ENCODE assay signal across 21 cellular contexts in genomic region chr6:125190667-125191066, GRCh38. TPM values are rescaled to one million over a fixed set of nuclear protein-coding genes. Genes with fewer than 3 reads are reported as not detected.
DNase-seq lines count a peak whose midpoint lies in the region; ATAC-seq and TF ChIP-seq lines count a peak whose summit lies in the region.
"Had no signal": no experiment of that assay in that cellular context is flagged by ENCODE, and none has a peak within 500 bp of the region (broad histone marks: within the 10 kb centered on the region; RNA-seq: fewer than 3 reads in every experiment).

No MANE protein-coding gene starts in this region.

- POLR2A ChIA-PET in WTC11 (lab: Charles Lee) = no interaction called here

- WGBS in esophagus squamous epithelium, 2 donors = 95 to 98% methylated on average over 4 of the region's 4 CpGs
- WGBS in psoas muscle, 3 donors = 89 to 95% (median 92%) methylated on average over 4 of the region's 4 CpGs
- 96 to 99% (median 97%) methylated on average over 4 of the region's 4 CpGs for WGBS in ovary, 3 donors

- H3K36me3 ChIP-seq in GM23338 (ENCODE audit: insufficient read depth) (no peaks in the 10 kb centered on the region), esophagus squamous epithelium (no peaks in the 10 kb centered on the region), psoas muscle (ENCODE audit: insufficient read depth in 1 of 2, low read depth in 1 of 2) (no peaks in the 10 kb centered on the region), ovary (no peaks in the 10 kb centered on the region)

- H3K9me3 Mint-ChIP-seq in GM23338 (no peaks in the 10 kb centered on the region), WTC11 (no peaks in the 10 kb centered on the region), HFFc6 (no peaks in the 10 kb centered on the region)
- H3K9me3 Mint-ChIP-seq: CD8-positive, alpha-beta memory T cell; IgD-negative memory B cell had no signal

- CTCF ChIA-PET in WTC11 (lab: Charles Lee) = no interaction called here

- TF ChIP-seq EP300 in ovary (IDR thresholded peaks at IDR 0.05) = no peak

- TF ChIP-seq CTCF in GM23338 (conservative IDR thresholded peaks at IDR 0.05; ENCODE audit: low read depth in 2 of 2) = no peak
- no peak for TF ChIP-seq CTCF in WTC11 (IDR thresholded peaks at IDR 0.05)
- no peak for TF ChIP-seq CTCF in esophagus squamous epithelium (IDR thresholded peaks at IDR 0.05)
- TF ChIP-seq CTCF in psoas muscle (IDR thresholded peaks at IDR 0.05) = no peak
- no peak for TF ChIP-seq CTCF in foreskin fibroblast (IDR thresholded peaks at IDR 0.05; ENCODE audit: low read depth, low read length)
- TF ChIP-seq CTCF in ovary (IDR thresholded peaks at IDR 0.05) = no peak
- TF ChIP-seq CTCF in HFFc6 (IDR thresholded peaks at IDR 0.05) = no peak

- H3K4me1 ChIP-seq in GM23338 (ENCODE audit: insufficient read depth) (no peaks in the 10 kb centered on the region; the same call in 1 of the 2 replicates), esophagus squamous epithelium (peaks cover 30 to 79% (median 43%) of the 10 kb centered on the region in 3 donors), psoas muscle (peaks cover 70% of the 10 kb centered on the region), ovary (ENCODE audit: insufficient read depth) (peaks cover under 1% of the 10 kb centered on the region)

- no peak overlapping the region for H3K4me3 ChIP-seq in GM23338
- H3K4me3 ChIP-seq in esophagus squamous epithelium = no peak overlapping the region
- no peak overlapping the region for H3K4me3 ChIP-seq in psoas muscle
- no peak overlapping the region for H3K4me3 ChIP-seq in foreskin fibroblast (ENCODE audit: low read depth in 1 of 2, low read length in 2 of 2)
- H3K4me3 ChIP-seq in ovary = no peak overlapping the region

- H3K4me2 ChIP-seq in GM23338 = no peak overlapping the region

- DNase-seq in GM23338 (ENCODE audit: low spot score) (peak; percentile 34), WTC11 (ENCODE audit: low spot score) (peak; percentile 50), esophagus squamous epithelium (lab: John Stamatoyannopoulos, UW) (no peak), psoas muscle (no peak), foreskin fibroblast (no peak), erythroblast (lab: John Stamatoyannopoulos, UW) (no peak), ovary (no peak), HFFc6 (no peak)
- DNase-seq: AML-193; CD8-positive, alpha-beta memory T cell; GOT3; MV-4-11; NCI-H1105 treated with DMSO at 0.1 percent for 48 hours; NCI-H187 treated with DMSO at 0.1 percent for 48 hours; NCI-H510A treated with DMSO at 0.1 percent for 48 hours; NCI-H774; NK-92 treated with Interleukin-12 subunit alpha and Interleukin-12 subunit beta, amount 100 ng/mL, for 24 hours; SHP77 treated with DMSO at 0.1 percent for 48 hours had no signal

- no peak for TF ChIP-seq POLR2A in esophagus squamous epithelium (IDR thresholded peaks at IDR 0.05)
- no peak for TF ChIP-seq POLR2A in erythroblast (IDR thresholded peaks at IDR 0.05; ENCODE audit: low read length)
- no peak for TF ChIP-seq POLR2A in ovary (IDR thresholded peaks at IDR 0.05)

- H3K27ac ChIP-seq in GM23338 (ENCODE audit: low read depth) = no peak overlapping the region
- H3K27ac ChIP-seq in esophagus squamous epithelium = peak overlapping the region in 3 of 4 donors; percentile 25 to 87 (median 85)
- peak overlapping the region; percentile 89 for H3K27ac ChIP-seq in psoas muscle
- no peak overlapping the region for H3K27ac ChIP-seq in ovary
- H3K27ac ChIP-seq: C4-2B, RWPE1 had no signal

- no peaks in the 10 kb centered on the region for H4K20me1 ChIP-seq in GM23338 (replicated peaks; ENCODE audit: insufficient read depth)

- no peaks in the 10 kb centered on the region for H3K9me3 ChIP-seq in esophagus squamous epithelium
- no peaks in the 10 kb centered on the region for H3K9me3 ChIP-seq in psoas muscle
- H3K9me3 ChIP-seq in ovary = no peaks in the 10 kb centered on the region

- no peaks in the 10 kb centered on the region for H3K79me2 ChIP-seq in GM23338 (replicated peaks; ENCODE audit: insufficient read depth)

- no peak overlapping the region for H2AFZ ChIP-seq in GM23338

- H3K36me3 Mint-ChIP-seq in GM23338 (ENCODE audit: low read depth) = no peaks in the 10 kb centered on the region
- H3K36me3 Mint-ChIP-seq in WTC11 = no peaks in the 10 kb centered on the region
- no peaks in the 10 kb centered on the region for H3K36me3 Mint-ChIP-seq in HFFc6 (ENCODE audit: low read depth)
- H3K36me3 Mint-ChIP-seq: CD8-positive, alpha-beta memory T cell; IgD-negative memory B cell had no signal

- H3K4me1 Mint-ChIP-seq in GM23338 = peaks cover 16% of the 10 kb centered on the region
- peaks cover 19% of the 10 kb centered on the region for H3K4me1 Mint-ChIP-seq in WTC11
- peaks cover 63% of the 10 kb centered on the region for H3K4me1 Mint-ChIP-seq in HFFc6 (ENCODE audit: low read depth)

- H3K9me2 ChIP-seq in GM23338 (ENCODE audit: insufficient read depth) = no peaks in the 10 kb centered on the region

- H3K27ac Mint-ChIP-seq in GM23338 = no peak overlapping the region
- no peak overlapping the region for H3K27ac Mint-ChIP-seq in WTC11
- no peak overlapping the region for H3K27ac Mint-ChIP-seq in HFFc6
- H3K27ac Mint-ChIP-seq: CD8-positive, alpha-beta memory T cell had no signal

- H3K27me3 ChIP-seq in GM23338 (ENCODE audit: insufficient read depth) (no peaks in the 10 kb centered on the region), esophagus squamous epithelium (no peaks in the 10 kb centered on the region), psoas muscle (ENCODE audit: insufficient read depth in 3 of 3, low read length in 2 of 3) (no peaks in the 10 kb centered on the region), ovary (no peaks in the 10 kb centered on the region)

- intact Hi-C loops in esophagus squamous epithelium (cut with DNase I) (no loop called here), psoas muscle (cut with DNase I) (loop anchor here in 1 of 2 donors (5.0 kb wide), 1 partner anchor 33 kb away; no protein-coding TSS in a partner anchor), ovary (cut with DNase I) (no loop called here)

- no peaks in the 10 kb centered on the region for H3K27me3 Mint-ChIP-seq in GM23338 (ENCODE audit: insufficient read depth, low read depth, poor library complexity)
- H3K27me3 Mint-ChIP-seq in WTC11 (ENCODE audit: low read depth) = no peaks in the 10 kb centered on the region
- H3K27me3 Mint-ChIP-seq in HFFc6 (ENCODE audit: insufficient read depth) = no peaks in the 10 kb centered on the region

- peak; percentile 71 for ATAC-seq in GM23338
- peak; percentile 10; the same call in 1 of the 2 replicates for ATAC-seq in WTC11
- no peak for ATAC-seq in psoas muscle

- no peak overlapping the region for H3K4me3 Mint-ChIP-seq in GM23338
- no peak overlapping the region for H3K4me3 Mint-ChIP-seq in WTC11
- H3K4me3 Mint-ChIP-seq in HFFc6 = no peak overlapping the region
- H3K4me3 Mint-ChIP-seq: CD8-positive, alpha-beta memory T cell; IgD-negative memory B cell had no signal

- H3F3A ChIP-seq in GM23338 (replicated peaks; ENCODE audit: low read depth) = no peaks in the 10 kb centered on the region

TF ChIP-seq in GM23338, 12 proteins besides CTCF, POLR2A, EP300 and RAD21:
- no peak for TF ChIP-seq POLR2AphosphoS5 (IDR thresholded peaks at IDR 0.05; ENCODE audit: low read depth)
- TF ChIP-seq ZNF114 (CRISPR knock-in tag; IDR thresholded peaks at IDR 0.05) = no peak

TF ChIP-seq in WTC11, 78 proteins besides CTCF, POLR2A, EP300 and RAD21 (continues in another document):
- TF ChIP-seq PRRX2 (CRISPR knock-in tag; IDR thresholded peaks at IDR 0.05) (no peak), SOX15 (CRISPR knock-in tag; IDR thresholded peaks at IDR 0.05) (no peak), ZBTB21 (CRISPR knock-in tag; IDR thresholded peaks at IDR 0.05; ENCODE audit: borderline replicate concordance) (no peak), MLX (CRISPR knock-in tag; IDR thresholded peaks at IDR 0.05) (no peak), ZNF121 (CRISPR knock-in tag; IDR thresholded peaks at IDR 0.05) (no peak), ZNF138 (CRISPR knock-in tag; conservative IDR thresholded peaks at IDR 0.05) (no peak), ZNF416 (CRISPR knock-in tag; IDR thresholded peaks at IDR 0.05) (no peak), ZSCAN18 (CRISPR knock-in tag; IDR thresholded peaks at IDR 0.05) (no peak), EMX1 (CRISPR knock-in tag; IDR thresholded peaks at IDR 0.05) (no peak)
- TF ChIP-seq, protein P1, sequence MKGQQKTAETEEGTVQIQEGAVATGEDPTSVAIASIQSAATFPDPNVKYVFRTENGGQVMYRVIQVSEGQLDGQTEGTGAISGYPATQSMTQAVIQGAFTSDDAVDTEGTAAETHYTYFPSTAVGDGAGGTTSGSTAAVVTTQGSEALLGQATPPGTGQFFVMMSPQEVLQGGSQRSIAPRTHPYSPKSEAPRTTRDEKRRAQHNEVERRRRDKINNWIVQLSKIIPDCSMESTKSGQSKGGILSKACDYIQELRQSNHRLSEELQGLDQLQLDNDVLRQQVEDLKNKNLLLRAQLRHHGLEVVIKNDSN (CRISPR knock-in tag; IDR thresholded peaks at IDR 0.05) = no peak

RNA-seq across cellular contexts. Expression of gene TPD52L1, which starts 37.1 kb away (rescaled TPM):
- 13.5 and 22.8 TPM in 2 replicates for total RNA-seq in GM23338 (2014; rRNA removed; shearing (Covaris generic))
- 18.5 and 24.0 TPM in 2 replicates for polyA plus RNA-seq in GM23338 (2016; fragmentation: Nextera tagmentation; extraction: Ambion mirVana)
- total RNA-seq in WTC11 (2021) = 12.4 to 17.7 TPM (median 15.0 TPM) in 3 replicates
- 100 to 1,000 TPM; 202 to 409 (median 275) TPM for total RNA-seq in esophagus squamous epithelium
- total RNA-seq in psoas muscle = 100 to 1,000 TPM; 106 to 150 (median 136) TPM
- polyA plus RNA-seq in psoas muscle = 10 to 100 TPM; 51.8 to 98.6 (median 67.4) TPM
- 100 to 1,000 TPM in 1 of 7 donors, 10 to 100 TPM in 6; 14.4 to 154 (median 31.6) TPM for total RNA-seq in ovary
- polyA plus RNA-seq in ovary = 10 to 100 TPM; 18.8 to 27.4 TPM
- total RNA-seq in HFFc6 (2021; fragmentation: NEBNext Ultra II Directional; extraction: Animal tissue kit (Norgen Biotek cat#: 25700)) = 10 to 100 TPM; 11.0 to 36.8 (median 11.7) TPM
- total RNA-seq: CD8-positive, alpha-beta memory T cell had no signal
- polyA plus RNA-seq: IgD-negative memory B cell had no signal

Comparison
In these comparisons a context has a peak if more than half of its experiments do, and no peak if none do; other contexts are left out.
1. ATAC-seq: peak in GM23338 (single experiment) and WTC11 (single experiment); none in psoas muscle (0 of 4).
2. DNase-seq: peak in GM23338 (single experiment) and WTC11 (single experiment); none in esophagus squamous epithelium (single experiment), psoas muscle (0 of 2), foreskin fibroblast (0 of 2), erythroblast (0 of 2), ovary (0 of 5) and HFFc6 (single experiment).
3. H3K27ac ChIP-seq: peak in esophagus squamous epithelium (3 of 4) and psoas muscle (single experiment); none in GM23338 (single experiment) and ovary (0 of 2).